In genomic region chr4:17448689-17449088, GRCh38 we compare ENCODE assay signal across 12 cellular contexts.
DNase-seq lines count a peak whose midpoint lies in the region; ATAC-seq and TF ChIP-seq lines count a peak whose summit lies in the region.
"Had no signal": no experiment of that assay in that cellular context is flagged by ENCODE, and none has a peak within 500 bp of the region (broad histone marks: within the 10 kb centered on the region; RNA-seq: fewer than 3 reads in every experiment).

No MANE protein-coding gene starts in this region.

- H3K4me1 Mint-ChIP-seq in activated naive CD8-positive, alpha-beta T cell treated with anti-CD3 and anti-CD28 coated beads for 36 hours: peaks cover 2% of the 10 kb centered on the region
- H3K4me1 Mint-ChIP-seq: CD4-positive, CD25-positive, alpha-beta regulatory T cell had no signal

- H3K9me3 Mint-ChIP-seq in activated naive CD8-positive, alpha-beta T cell treated with anti-CD3 and anti-CD28 coated beads for 36 hours: peaks cover 6% of the 10 kb centered on the region

- no peaks in the 10 kb centered on the region for H3K27me3 ChIP-seq in kidney epithelial cell (ENCODE audit: control insufficient read depth, insufficient read depth, low read length)
- H3K27me3 ChIP-seq: suprapubic skin had no signal

- no peak overlapping the region for H3K4me3 Mint-ChIP-seq in activated naive CD8-positive, alpha-beta T cell treated with anti-CD3 and anti-CD28 coated beads for 36 hours
- H3K4me3 Mint-ChIP-seq: CD4-positive, CD25-positive, alpha-beta regulatory T cell had no signal

- no peaks in the 10 kb centered on the region for H3K36me3 ChIP-seq in kidney epithelial cell (ENCODE audit: control insufficient read depth, insufficient read depth, low read length)
- H3K36me3 ChIP-seq: suprapubic skin had no signal

- H3K27ac Mint-ChIP-seq in activated naive CD8-positive, alpha-beta T cell treated with anti-CD3 and anti-CD28 coated beads for 36 hours: no peak overlapping the region
- H3K27ac Mint-ChIP-seq: CD4-positive, CD25-positive, alpha-beta regulatory T cell had no signal

- peaks cover 4% of the 10 kb centered on the region for H3K36me3 Mint-ChIP-seq in activated naive CD8-positive, alpha-beta T cell treated with anti-CD3 and anti-CD28 coated beads for 36 hours
- H3K36me3 Mint-ChIP-seq: CD4-positive, CD25-positive, alpha-beta regulatory T cell had no signal

- no peak overlapping the region for H3K4me3 ChIP-seq in kidney epithelial cell (ENCODE audit: low read depth, low read length)
- H3K4me3 ChIP-seq: suprapubic skin had no signal

- no peak for TF ChIP-seq CTCF in kidney epithelial cell (IDR thresholded peaks at IDR 0.05; ENCODE audit: insufficient read depth, low read length, poor library complexity, severe bottlenecking)

- peak; percentile 7 to 12 for DNase-seq in AML-193 (lab: John Stamatoyannopoulos, UW)
- DNase-seq in astrocyte of the hippocampus (ENCODE audit: low read depth, low spot score): peak; percentile 57
- DNase-seq in kidney epithelial cell (ENCODE audit: low read depth): peak; percentile 9
- no peak for DNase-seq in T-helper 1 cell
- DNase-seq in HK-2 (ENCODE audit: unreplicated experiment): no peak
- DNase-seq in activated naive CD8-positive, alpha-beta T cell treated with anti-CD3 and anti-CD28 coated beads for 36 hours: no peak
- DNase-seq: CD4-positive, CD25-positive, alpha-beta regulatory T cell; hippocampal formation; NCI-H446 treated with DMSO at 0.1 percent for 48 hours had no signal

- H3K27me3 Mint-ChIP-seq in activated naive CD8-positive, alpha-beta T cell treated with anti-CD3 and anti-CD28 coated beads for 36 hours: peaks cover 3% of the 10 kb centered on the region

- ATAC-seq in HG03520 (IDR thresholded peaks at IDR 0.05; ENCODE audit: unreplicated experiment) (peak; percentile 51), GM18519 (IDR thresholded peaks at IDR 0.05; ENCODE audit: low FRiP score, unreplicated experiment) (no peak)

Comparison
In these comparisons a context has a peak if more than half of its experiments do, and no peak if none do; other contexts are left out.
1. DNase-seq: peak in AML-193 (2 of 2), astrocyte of the hippocampus (single experiment) and kidney epithelial cell (single experiment); none in T-helper 1 cell (0 of 5), HK-2 (single experiment) and activated naive CD8-positive, alpha-beta T cell treated with anti-CD3 and anti-CD28 coated beads for 36 hours (single experiment).